17 cellular contexts compared by ENCODE assay signal in the genomic region with DNA sequence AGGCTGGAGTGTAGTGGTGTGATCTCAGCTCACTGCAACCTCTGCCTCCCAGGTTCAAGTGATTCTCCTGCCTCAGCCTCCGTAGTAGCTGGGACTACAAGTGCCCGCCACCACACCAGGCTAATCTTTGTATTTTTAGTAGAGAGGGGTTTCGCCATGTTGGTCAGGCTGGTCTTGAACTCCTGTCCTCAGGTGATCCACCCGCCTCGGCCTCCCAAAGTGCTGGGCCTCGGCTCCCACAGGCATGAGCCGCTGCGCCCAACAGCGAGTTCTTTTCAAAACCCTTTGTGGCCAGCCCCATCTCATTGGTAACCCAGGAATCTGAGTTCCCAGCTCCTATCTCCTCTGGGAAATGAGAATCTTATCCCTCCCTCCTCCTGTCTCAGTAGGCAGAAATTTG. TPM values are rescaled to one million over a fixed set of nuclear protein-coding genes. Genes with fewer than 3 reads are reported as not detected.
"Had no signal": no experiment of that assay in that cellular context is flagged by ENCODE, and none has a peak within 500 bp of the region (broad histone marks: within the 10 kb centered on the region; RNA-seq: fewer than 3 reads in every experiment).

No MANE protein-coding gene starts in this region.

RNA-seq across cellular contexts. Expression of gene OSCAR, which starts 0.7 kb away (rescaled TPM):
- total RNA-seq: dermis microvascular lymphatic vessel endothelial cell, glomerular endothelial cell, myocyte had no signal
- polyA plus RNA-seq: mammary epithelial cell had no signal

RNA-seq across cellular contexts. Expression of gene TARM1, which starts 18.7 kb away (rescaled TPM):
- total RNA-seq: dermis microvascular lymphatic vessel endothelial cell; esophagus mucosa; gastrocnemius medialis; glomerular endothelial cell; left lobe of liver; liver; mammary epithelial cell; myocyte; naive thymus-derived CD8-positive, alpha-beta T cell; occipital lobe; pancreas; posterior vena cava; pulmonary artery endothelial cell; transverse colon; urinary bladder had no signal
- polyA plus RNA-seq: keratinocyte; liver; mammary epithelial cell; naive thymus-derived CD8-positive, alpha-beta T cell; pancreas; thymus; urinary bladder had no signal
